22 cellular contexts compared by ENCODE assay signal in the genomic region with DNA sequence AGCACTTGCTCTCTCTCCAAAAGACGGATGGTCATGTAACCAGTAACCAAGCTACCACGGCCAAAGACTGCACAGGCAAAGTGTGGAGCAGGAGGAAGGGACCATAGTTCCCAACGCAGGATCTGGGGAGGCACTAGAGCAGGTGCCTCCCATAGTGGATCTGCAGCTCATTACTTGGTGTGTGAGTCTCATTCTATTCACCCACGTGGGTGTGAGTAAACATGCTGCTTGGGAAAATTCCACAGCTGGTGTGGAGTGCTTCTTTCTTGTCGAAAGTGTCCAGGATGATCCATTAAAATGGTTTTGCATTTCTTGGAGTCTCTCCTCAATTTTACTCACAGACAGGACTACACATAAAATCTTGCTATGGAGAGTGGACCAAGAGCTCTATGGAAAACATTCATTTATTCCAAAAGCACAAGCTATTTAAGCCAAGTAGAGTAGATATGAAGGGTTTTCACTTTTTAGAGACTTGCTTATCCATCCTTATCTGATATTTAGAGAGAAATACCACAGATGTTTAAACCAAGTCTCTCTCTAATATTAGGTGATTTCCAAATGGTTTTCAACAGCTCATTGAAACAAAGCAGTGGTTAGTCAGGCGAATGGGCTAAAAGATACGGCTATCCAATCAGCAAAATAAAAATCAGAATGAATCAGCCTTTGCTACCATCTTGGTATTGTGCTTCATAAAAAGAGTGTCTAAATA.
DNase-seq lines count a peak whose midpoint lies in the region; ATAC-seq and TF ChIP-seq lines count a peak whose summit lies in the region.
"Had no signal": no experiment of that assay in that cellular context is flagged by ENCODE, and none has a peak within 500 bp of the region (broad histone marks: within the 10 kb centered on the region; RNA-seq: fewer than 3 reads in every experiment).

No MANE protein-coding gene starts in this region.

- no TSS peak for BruUV-seq in PC-9 (replicated peaks; lab: Mats Ljungman, UMichigan)

- no peak overlapping the region for H3K4me3 ChIP-seq in PC-9
- H3K4me3 ChIP-seq in endocrine pancreas (ENCODE audit: control insufficient read depth, insufficient read depth, low read length), result peak overlapping the region; percentile 10
- no peak overlapping the region for H3K4me3 ChIP-seq in BE2C (ENCODE audit: low read depth, low read length)
- H3K4me3 ChIP-seq: adrenal gland, HAP-1, hepatocyte had no signal

- H3K9ac ChIP-seq in endocrine pancreas (ENCODE audit: control insufficient read depth, insufficient read depth, low read length), result no peak overlapping the region

- H3K4me2 ChIP-seq in PC-9, result no peak overlapping the region
- H3K4me2 ChIP-seq: hepatocyte had no signal

- TF ChIP-seq CTCF in natural killer cell (IDR thresholded peaks at IDR 0.05) (no peak), PC-9 (conservative IDR thresholded peaks at IDR 0.05) (no peak), BE2C (IDR thresholded peaks at IDR 0.05; ENCODE audit: low read depth, low read length) (no peak)

- H3F3A ChIP-seq in PC-9 (ENCODE audit: insufficient read depth, low read depth), result no peaks in the 10 kb centered on the region

- ATAC-seq in natural killer cell (no peak), HG03354 (IDR thresholded peaks at IDR 0.05; ENCODE audit: poor library complexity, severe bottlenecking, unreplicated experiment) (no peak)
- no peak for ATAC-seq in natural killer cell treated with Interleukin-12 subunit alpha and Interleukin-12 subunit beta and Interleukin-15 and Interleukin-18, amount 100 ng/mL, for 72 hours

- H3K36me3 Mint-ChIP-seq in natural killer cell, result peaks cover 7% of the 10 kb centered on the region
- H3K36me3 Mint-ChIP-seq in natural killer cell treated with Interleukin-12 subunit alpha and Interleukin-12 subunit beta and Interleukin-15 and Interleukin-18, amount 100 ng/mL, for 72 hours, result peaks cover 18% of the 10 kb centered on the region

- no peak overlapping the region for H3K4me3 Mint-ChIP-seq in natural killer cell
- H3K4me3 Mint-ChIP-seq in natural killer cell treated with Interleukin-12 subunit alpha and Interleukin-12 subunit beta and Interleukin-15 and Interleukin-18, amount 100 ng/mL, for 72 hours, result no peak overlapping the region
- H3K4me3 Mint-ChIP-seq: activated T-helper 1 cell treated with anti-CD3 and anti-CD28 coated beads, Interleukin-12 subunit alpha, Interleukin-12 subunit beta, Interleukin-2, Interleukin-4 antibody, amounts not matched to agents 30 ng/mL and 10 ng/mL and 1 ng/mL, durations not matched to agents 14 hours and 24 hours and 36 hours; stimulated activated naive CD8-positive, alpha-beta T cell treated with anti-CD3 and anti-CD28 coated beads, Interleukin-15, Interleukin-2, amounts not matched to agents 100 ng/mL and 50 ng/mL, for 24 hours had no signal

- peak overlapping the region; percentile 35 to 65 for H3K27ac Mint-ChIP-seq in natural killer cell
- H3K27ac Mint-ChIP-seq in natural killer cell treated with Interleukin-12 subunit alpha and Interleukin-12 subunit beta and Interleukin-15 and Interleukin-18, amount 100 ng/mL, for 72 hours, result peak overlapping the region in 1 of 2 donors; percentile 17
- H3K27ac Mint-ChIP-seq: activated T-helper 1 cell treated with anti-CD3 and anti-CD28 coated beads, Interleukin-12 subunit alpha, Interleukin-12 subunit beta, Interleukin-2, Interleukin-4 antibody, amounts not matched to agents 30 ng/mL and 10 ng/mL and 1 ng/mL, durations not matched to agents 14 hours and 24 hours and 36 hours had no signal

- H4K20me1 ChIP-seq in PC-9 (ENCODE audit: insufficient read depth), result no peaks in the 10 kb centered on the region

- peaks cover 13% of the 10 kb centered on the region for H3K4me1 ChIP-seq in PC-9 (replicated peaks; ENCODE audit: insufficient read depth)
- peaks cover 23% of the 10 kb centered on the region for H3K4me1 ChIP-seq in endocrine pancreas (ENCODE audit: control insufficient read depth, insufficient read depth, low read length)
- H3K4me1 ChIP-seq in BE2C, result no peaks in the 10 kb centered on the region
- H3K4me1 ChIP-seq: HAP-1 had no signal

- DNase-seq in natural killer cell (no peak), PC-9 (no peak), BE2C (no peak), NCI-H2196 treated with DMSO at 0.1 percent for 48 hours (lab: John Stamatoyannopoulos, UW; ENCODE audit: unreplicated experiment) (no peak)
- no peak for DNase-seq in natural killer cell treated with Interleukin-12 subunit alpha and Interleukin-12 subunit beta and Interleukin-15 and Interleukin-18, amount 100 ng/mL, for 72 hours (ENCODE audit: low spot score)
- DNase-seq: activated CD8-positive, alpha-beta memory T cell treated with anti-CD3 and anti-CD28 coated beads for 24 hours; adrenal gland; caudate nucleus; foreskin melanocyte; Kasumi-1; mammary epithelial cell; NCI-H1092; NCI-H2081; NCI-H510A treated with DMSO at 0.1 percent for 48 hours; stimulated activated CD4-positive, alpha-beta T cell treated with anti-CD3 and anti-CD28 coated beads, Interleukin-1b, Interleukin-23, amount 100 ng/mL, for 48 hours; trophoblast cell had no signal

- CTCF ChIA-PET in PC-9 (lab: Charles Lee), result no interaction called here

- H3K27me3 Mint-ChIP-seq in natural killer cell (ENCODE audit: low read depth in 2 of 2), result no peaks in the 10 kb centered on the region
- H3K27me3 Mint-ChIP-seq in natural killer cell treated with Interleukin-12 subunit alpha and Interleukin-12 subunit beta and Interleukin-15 and Interleukin-18, amount 100 ng/mL, for 72 hours, result no peaks in the 10 kb centered on the region
- H3K27me3 Mint-ChIP-seq: stimulated activated naive CD8-positive, alpha-beta T cell treated with anti-CD3 and anti-CD28 coated beads, Interleukin-15, Interleukin-2, amounts not matched to agents 100 ng/mL and 50 ng/mL, for 24 hours had no signal

- POLR2A ChIA-PET in PC-9 (lab: Charles Lee; ENCODE audit: unreplicated experiment), result interaction anchor here (0.9 to 1.0 kb wide), 2 partner anchors 164 to 734 kb away, joined by 3 to 5 read pairs; no protein-coding TSS in a partner anchor

- no peaks in the 10 kb centered on the region for H3K79me2 ChIP-seq in PC-9 (ENCODE audit: low read depth)
- H3K79me2 ChIP-seq: hepatocyte had no signal

- 0 out of 2 replicates have a peak, but pooled peaks cover 9% of the 10 kb centered on the region for H3K9me2 ChIP-seq in PC-9 (ENCODE audit: insufficient read depth)

- no peaks in the 10 kb centered on the region for H3K27me3 ChIP-seq in PC-9 (ENCODE audit: insufficient read depth, low read depth)
- no peaks in the 10 kb centered on the region for H3K27me3 ChIP-seq in endocrine pancreas (ENCODE audit: control insufficient read depth, insufficient read depth, low read length)
- no peaks in the 10 kb centered on the region for H3K27me3 ChIP-seq in BE2C
- H3K27me3 ChIP-seq: adrenal gland, hepatocyte had no signal

- no peak overlapping the region for H3K27ac ChIP-seq in PC-9
- H3K27ac ChIP-seq: adrenal gland, hepatocyte had no signal

- H3K36me3 ChIP-seq in PC-9 (ENCODE audit: low read depth), result no peaks in the 10 kb centered on the region
- no peaks in the 10 kb centered on the region for H3K36me3 ChIP-seq in endocrine pancreas (ENCODE audit: control insufficient read depth, insufficient read depth, low read length)
- no peaks in the 10 kb centered on the region for H3K36me3 ChIP-seq in BE2C
- H3K36me3 ChIP-seq: adrenal gland, HAP-1 had no signal

- intact Hi-C loops in natural killer cell (cut with micrococcal nuclease), result no loop called here
- intact Hi-C loops in PC-9 (cut with micrococcal nuclease; ENCODE audit: unreplicated experiment), result no loop called here

- peaks cover 6 to 9% of the 10 kb centered on the region in 2 donors for H3K4me1 Mint-ChIP-seq in natural killer cell
- H3K4me1 Mint-ChIP-seq in natural killer cell treated with Interleukin-12 subunit alpha and Interleukin-12 subunit beta and Interleukin-15 and Interleukin-18, amount 100 ng/mL, for 72 hours (ENCODE audit: low read depth in 2 of 2), result peaks cover 4 to 14% of the 10 kb centered on the region in 2 donors

- no peaks in the 10 kb centered on the region for H3K9me3 Mint-ChIP-seq in natural killer cell
- H3K9me3 Mint-ChIP-seq in natural killer cell treated with Interleukin-12 subunit alpha and Interleukin-12 subunit beta and Interleukin-15 and Interleukin-18, amount 100 ng/mL, for 72 hours, result no peaks in the 10 kb centered on the region
- H3K9me3 Mint-ChIP-seq: stimulated activated naive CD8-positive, alpha-beta T cell treated with anti-CD3 and anti-CD28 coated beads, Interleukin-15, Interleukin-2, amounts not matched to agents 100 ng/mL and 50 ng/mL, for 24 hours had no signal

- H3K9me3 ChIP-seq in PC-9 (ENCODE audit: insufficient read depth, low read depth) (peaks cover 9% of the 10 kb centered on the region; the same call in 1 of the 2 replicates), endocrine pancreas (ENCODE audit: control insufficient read depth, low read length) (no peaks in the 10 kb centered on the region), BE2C (no peaks in the 10 kb centered on the region)
- H3K9me3 ChIP-seq: adrenal gland, HAP-1 had no signal

- H2AFZ ChIP-seq in PC-9, result peak overlapping the region; percentile 20; the same call in 1 of the 2 replicates
- H2AFZ ChIP-seq: hepatocyte had no signal
